ENCODE assay signal across 23 cellular contexts in genomic region chr9:134700636-134701350, GRCh38. TPM values are rescaled to one million over a fixed set of nuclear protein-coding genes. Genes with fewer than 3 reads are reported as not detected.
"Had no signal": no experiment of that assay in that cellular context is flagged by ENCODE, and none has a peak within 500 bp of the region (broad histone marks: within the 10 kb centered on the region; RNA-seq: fewer than 3 reads in every experiment).

No MANE protein-coding gene starts in this region.

- H3K27ac ChIP-seq: colonic mucosa, foreskin keratinocyte, lower lobe of right lung, tibial artery had no signal

- H3K36me3 Mint-ChIP-seq: activated CD8-positive, alpha-beta memory T cell treated with anti-CD3 and anti-CD28 coated beads, Interleukin-2, amount 10 ng/mL, durations not matched to agents 7 days and 5 days; activated naive CD8-positive, alpha-beta T cell; natural killer cell treated with Interleukin-12 subunit alpha and Interleukin-12 subunit beta and Interleukin-15 and Interleukin-18, amount 100 ng/mL, for 72 hours had no signal

- H3K4me1 ChIP-seq: colonic mucosa, foreskin keratinocyte had no signal

- H3K4me3 Mint-ChIP-seq: activated B cell treated with CpG ODN at 0.5 μM for 24 hours; activated CD4-positive, alpha-beta memory T cell treated with anti-CD3 and anti-CD28 coated beads, Interleukin-2, amount 10 ng/mL, durations not matched to agents 7 days and 5 days; activated CD8-positive, alpha-beta memory T cell treated with anti-CD3 and anti-CD28 coated beads, Interleukin-2, amount 10 ng/mL, durations not matched to agents 7 days and 5 days; activated naive CD8-positive, alpha-beta T cell; endodermal cell; mesothelial cell of epicardium; natural killer cell treated with Interleukin-12 subunit alpha and Interleukin-12 subunit beta and Interleukin-15 and Interleukin-18, amount 100 ng/mL, for 72 hours; T-helper 2 cell treated with Interferon-gamma antibody and Interleukin-4, amounts not matched to agents 5 μg/mL and 100 μg/mL, for 36 hours had no signal

- H3K4me1 Mint-ChIP-seq: activated B cell treated with CpG ODN at 0.5 μM for 24 hours; activated CD4-positive, alpha-beta memory T cell treated with anti-CD3 and anti-CD28 coated beads, Interleukin-2, amount 10 ng/mL, durations not matched to agents 7 days and 5 days; activated CD8-positive, alpha-beta memory T cell treated with anti-CD3 and anti-CD28 coated beads, Interleukin-2, amount 10 ng/mL, durations not matched to agents 7 days and 5 days; endodermal cell had no signal

- H3K27me3 ChIP-seq: colonic mucosa, foreskin keratinocyte, tibial artery had no signal

- DNase-seq: activated B cell treated with CpG ODN at 0.5 μM for 24 hours; activated CD4-positive, alpha-beta memory T cell treated with anti-CD3 and anti-CD28 coated beads, Interleukin-2, amount 10 ng/mL, durations not matched to agents 7 days and 5 days; activated CD4-positive, alpha-beta T cell treated with anti-CD3 and anti-CD28 coated beads for 48 hours; activated CD8-positive, alpha-beta memory T cell treated with anti-CD3 and anti-CD28 coated beads, Interleukin-2, amount 10 ng/mL, durations not matched to agents 7 days and 5 days; amniotic stem cell; colonic mucosa; endodermal cell; glutamatergic neuron; hippocampal formation; left colon; lower lobe of right lung; occipital lobe; retina; stimulated activated CD4-positive, alpha-beta T cell treated with anti-CD3 and anti-CD28 coated beads, Interleukin-12 subunit alpha, Interleukin-12 subunit beta, amount 100 ng/mL, for 4 hours; stimulated activated CD4-positive, alpha-beta T cell treated with anti-CD3 and anti-CD28 coated beads, Interleukin-1b, Interleukin-23, amount 100 ng/mL, for 48 hours; stimulated activated naive CD8-positive, alpha-beta T cell treated with anti-CD3 and anti-CD28 coated beads, Interleukin-15, Interleukin-2, amounts not matched to agents 100 U/mL and 50 U/mL, for 24 hours; substantia nigra; tibial artery had no signal

- H3K9me3 Mint-ChIP-seq: activated B cell treated with CpG ODN at 0.5 μM for 24 hours; activated CD4-positive, alpha-beta memory T cell treated with anti-CD3 and anti-CD28 coated beads, Interleukin-2, amount 10 ng/mL, durations not matched to agents 7 days and 5 days; endodermal cell; mesothelial cell of epicardium; natural killer cell treated with Interleukin-12 subunit alpha and Interleukin-12 subunit beta and Interleukin-15 and Interleukin-18, amount 100 ng/mL, for 72 hours; T-helper 2 cell treated with Interferon-gamma antibody and Interleukin-4, amounts not matched to agents 5 μg/mL and 100 μg/mL, for 36 hours had no signal

- H3K9me3 ChIP-seq: colonic mucosa, lower lobe of right lung, tibial artery had no signal

- H3K27ac Mint-ChIP-seq: activated B cell treated with CpG ODN at 0.5 μM for 24 hours; activated CD4-positive, alpha-beta memory T cell treated with anti-CD3 and anti-CD28 coated beads, Interleukin-2, amount 10 ng/mL, durations not matched to agents 7 days and 5 days; activated CD8-positive, alpha-beta memory T cell treated with anti-CD3 and anti-CD28 coated beads, Interleukin-2, amount 10 ng/mL, durations not matched to agents 7 days and 5 days; activated naive CD8-positive, alpha-beta T cell; endodermal cell; mesothelial cell of epicardium; natural killer cell treated with Interleukin-12 subunit alpha and Interleukin-12 subunit beta and Interleukin-15 and Interleukin-18, amount 100 ng/mL, for 72 hours; T-helper 2 cell treated with Interferon-gamma antibody and Interleukin-4, amounts not matched to agents 5 μg/mL and 100 μg/mL, for 36 hours had no signal

- H3K36me3 ChIP-seq: colonic mucosa had no signal

- ATAC-seq: activated CD8-positive, alpha-beta memory T cell treated with anti-CD3 and anti-CD28 coated beads, Interleukin-2, amount 10 ng/mL, durations not matched to agents 7 days and 5 days; foreskin keratinocyte; left colon; lower lobe of right lung; natural killer cell treated with Interleukin-12 subunit alpha and Interleukin-12 subunit beta and Interleukin-15 and Interleukin-18, amount 100 ng/mL, for 72 hours; stimulated activated naive CD8-positive, alpha-beta T cell treated with anti-CD3 and anti-CD28 coated beads, Interleukin-15, Interleukin-2, amounts not matched to agents 100 U/mL and 50 U/mL, for 24 hours had no signal

- H3K4me3 ChIP-seq: colonic mucosa, lower lobe of right lung, tibial artery had no signal

- H3K27me3 Mint-ChIP-seq: activated B cell treated with CpG ODN at 0.5 μM for 24 hours; activated CD4-positive, alpha-beta memory T cell treated with anti-CD3 and anti-CD28 coated beads, Interleukin-2, amount 10 ng/mL, durations not matched to agents 7 days and 5 days; activated CD8-positive, alpha-beta memory T cell treated with anti-CD3 and anti-CD28 coated beads, Interleukin-2, amount 10 ng/mL, durations not matched to agents 7 days and 5 days; activated naive CD8-positive, alpha-beta T cell had no signal

RNA-seq across cellular contexts. Expression of gene COL5A1, which starts 59.2 kb away (rescaled TPM):
- total RNA-seq: natural killer cell treated with Interleukin-12 subunit alpha and Interleukin-12 subunit beta and Interleukin-15 and Interleukin-18, amount 100 ng/mL, for 72 hours had no signal
